In the genomic region with DNA sequence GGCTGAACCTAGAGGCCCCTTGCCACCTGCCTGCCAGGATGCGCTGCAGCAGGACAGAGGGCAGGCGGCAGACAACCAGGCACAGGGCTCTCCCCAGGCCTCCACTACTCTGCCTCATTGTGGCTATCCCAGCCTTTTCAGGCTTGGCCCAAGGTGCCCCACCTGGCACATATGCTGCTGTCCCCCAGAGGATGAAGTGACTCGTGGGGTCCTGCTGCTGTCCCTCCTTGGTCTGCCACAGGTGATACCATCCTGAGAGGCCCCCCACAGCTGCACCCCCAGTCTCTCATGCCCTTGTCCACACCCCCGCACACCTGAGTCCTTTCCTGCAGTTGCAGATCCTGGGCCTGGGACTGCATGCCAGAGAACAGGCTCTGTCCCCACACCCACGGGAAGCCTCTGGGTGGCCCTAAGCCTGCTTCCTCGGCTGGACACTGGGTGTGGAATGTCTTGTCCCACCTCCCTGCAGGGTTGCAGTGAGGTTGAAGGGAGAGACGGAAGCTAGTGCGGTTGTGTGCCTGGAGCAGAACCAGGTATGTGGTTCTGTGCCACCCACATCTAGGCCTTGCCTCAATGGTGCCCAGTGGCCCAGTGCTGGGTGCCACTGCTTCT, we compare ENCODE assay signal across 28 cellular contexts. TPM values are rescaled to one million over a fixed set of nuclear protein-coding genes. Genes with fewer than 3 reads are reported as not detected.
DNase-seq lines count a peak whose midpoint lies in the region; ATAC-seq lines count a peak whose summit lies in the region.
"Had no signal": no experiment of that assay in that cellular context is flagged by ENCODE, and none has a peak within 500 bp of the region (broad histone marks: within the 10 kb centered on the region; RNA-seq: fewer than 3 reads in every experiment).

No MANE protein-coding gene starts in this region.

- H3K27me3 Mint-ChIP-seq in activated CD4-positive, alpha-beta T cell treated with anti-CD3 and anti-CD28 coated beads for 36 hours, result no peaks in the 10 kb centered on the region
- H3K27me3 Mint-ChIP-seq: CD4-positive, CD25-positive, alpha-beta regulatory T cell had no signal

- no peaks in the 10 kb centered on the region for H3K36me3 Mint-ChIP-seq in activated CD4-positive, alpha-beta T cell treated with anti-CD3 and anti-CD28 coated beads for 36 hours (ENCODE audit: low read depth)
- H3K36me3 Mint-ChIP-seq: CD4-positive, CD25-positive, alpha-beta regulatory T cell had no signal

- no peaks in the 10 kb centered on the region for H3K27me3 ChIP-seq in mesendoderm (ENCODE audit: insufficient read depth, low read length, poor library complexity)
- H3K27me3 ChIP-seq: MG63, upper lobe of left lung had no signal

- H3K56ac ChIP-seq in mesendoderm (ENCODE audit: low read length), result no peak overlapping the region

- H3K4me2 ChIP-seq in mesendoderm (ENCODE audit: low read length), result no peak overlapping the region
- H3K4me2 ChIP-seq: SK-N-SH, smooth muscle cell had no signal

- DNase-seq in activated CD4-positive, alpha-beta T cell treated with anti-CD3 and anti-CD28 coated beads for 36 hours, result peak; percentile 6
- no peak for DNase-seq in activated CD4-positive, alpha-beta T cell treated with anti-CD3 and anti-CD28 coated beads, Interleukin-2, amount 50 U/mL, for 48 hours
- DNase-seq in stimulated activated CD4-positive, alpha-beta T cell treated with anti-CD3 and anti-CD28 coated beads, Interleukin-1b, Interleukin-23, amount 100 ng/mL, for 48 hours, result peak; percentile 1
- no peak for DNase-seq in stimulated activated CD4-positive, alpha-beta T cell treated with anti-CD3 and anti-CD28 coated beads, Interleukin-4, amount 100 ng/mL, for 4 hours
- DNase-seq in posterior vena cava (ENCODE audit: low spot score) (peak; percentile 71), DMS79 treated with DMSO at 0.1 percent for 48 hours (lab: John Stamatoyannopoulos, UW) (no peak), mesendoderm (no peak), NCI-H1048 (lab: John Stamatoyannopoulos, UW) (no peak)
- DNase-seq: activated CD4-positive, alpha-beta T cell treated with anti-CD3 and anti-CD28 coated beads for 1 hour; activated CD8-positive, alpha-beta memory T cell treated with anti-CD3 and anti-CD28 coated beads for 24 hours; activated naive CD4-positive, alpha-beta T cell treated with Interleukin-2 at 50 U/mL for 16 hours; activated T-cell treated with anti-CD3 and anti-CD28 coated beads, Interleukin-2, amount 50 U/mL, for 48 hours; CD4-positive, CD25-positive, alpha-beta regulatory T cell; cortex of kidney; H9; KG1; MG63; NCI-H1417; NCI-H2029 treated with DMSO at 0.1 percent for 48 hours; NCI-H226; NCI-H774; SK-N-SH had no signal

- POLR2A ChIA-PET in activated CD4-positive, alpha-beta T cell treated with anti-CD3 and anti-CD28 coated beads for 36 hours (lab: Charles Lee), result no interaction called here

- no peak overlapping the region for H3K4me3 Mint-ChIP-seq in activated CD4-positive, alpha-beta T cell treated with anti-CD3 and anti-CD28 coated beads for 36 hours
- H3K4me3 Mint-ChIP-seq: CD4-positive, CD25-positive, alpha-beta regulatory T cell; H9; T-helper 17 cell had no signal

- no peak overlapping the region for H2BK5ac ChIP-seq in mesendoderm (ENCODE audit: low read length)

- H2BK120ac ChIP-seq in mesendoderm (ENCODE audit: low read depth, low read length), result no peak overlapping the region

- no peak overlapping the region for H2AK5ac ChIP-seq in mesendoderm (ENCODE audit: low read length)

- H3K4ac ChIP-seq in mesendoderm (ENCODE audit: low read depth, low read length), result no peak overlapping the region

- no peak overlapping the region for H4K8ac ChIP-seq in mesendoderm (ENCODE audit: low read depth, low read length)

- H3K27ac ChIP-seq in mesendoderm (ENCODE audit: low read depth, low read length), result no peak overlapping the region
- H3K27ac ChIP-seq: 22Rv1, RWPE1, upper lobe of left lung had no signal

- H3K9ac ChIP-seq in mesendoderm (ENCODE audit: low read length), result no peak overlapping the region
- H3K9ac ChIP-seq: SK-N-SH had no signal

- no peaks in the 10 kb centered on the region for H3K36me3 ChIP-seq in mesendoderm (ENCODE audit: control insufficient read depth, insufficient read depth, low read length)
- H3K36me3 ChIP-seq: MG63, upper lobe of left lung had no signal

- CTCF ChIA-PET in activated CD4-positive, alpha-beta T cell treated with anti-CD3 and anti-CD28 coated beads for 36 hours (lab: Charles Lee), result interaction anchor here (0.9 to 3.6 kb wide), 2 partner anchors 8 to 9 kb away, joined by 4 to 17 read pairs; no protein-coding TSS in a partner anchor

- no peak overlapping the region for H3K4me3 ChIP-seq in mesendoderm (ENCODE audit: low read length)
- H3K4me3 ChIP-seq: MG63, smooth muscle cell, upper lobe of left lung had no signal

- no peaks in the 10 kb centered on the region for H3K9me3 Mint-ChIP-seq in activated CD4-positive, alpha-beta T cell treated with anti-CD3 and anti-CD28 coated beads for 36 hours (ENCODE audit: low read depth)
- H3K9me3 Mint-ChIP-seq: CD4-positive, CD25-positive, alpha-beta regulatory T cell; H9 had no signal

- no peak overlapping the region for H3K18ac ChIP-seq in mesendoderm (ENCODE audit: low read length)

- no CpG with 5 or more reads among the region's 8 CpGs for WGBS in mesendoderm (ENCODE audit: extremely low coverage, insufficient coverage, low lambda C conversion rate)

- no peak overlapping the region for H3K23ac ChIP-seq in mesendoderm (ENCODE audit: low read length)

- H3K79me2 ChIP-seq in mesendoderm (ENCODE audit: control insufficient read depth, insufficient read depth, low read length), result no peaks in the 10 kb centered on the region

- H3K4me1 Mint-ChIP-seq in activated CD4-positive, alpha-beta T cell treated with anti-CD3 and anti-CD28 coated beads for 36 hours, result no peaks in the 10 kb centered on the region
- H3K4me1 Mint-ChIP-seq: CD4-positive, CD25-positive, alpha-beta regulatory T cell; T-helper 17 cell had no signal

- intact Hi-C loops in activated CD4-positive, alpha-beta T cell treated with anti-CD3 and anti-CD28 coated beads for 36 hours (cut with DNase I, micrococcal nuclease), result no loop called here
- intact Hi-C loops in posterior vena cava (cut with DNase I), result no loop called here

- no peak overlapping the region for H4K5ac ChIP-seq in mesendoderm (ENCODE audit: low read length)

- H3K79me1 ChIP-seq in mesendoderm (ENCODE audit: low read length), result no peaks in the 10 kb centered on the region

- no peak overlapping the region for H2BK15ac ChIP-seq in mesendoderm (replicated peaks; ENCODE audit: low read depth)

- ATAC-seq in activated CD4-positive, alpha-beta T cell treated with anti-CD3 and anti-CD28 coated beads for 36 hours, result no peak
- ATAC-seq: T-helper 17 cell had no signal

- no peaks in the 10 kb centered on the region for H3K4me1 ChIP-seq in mesendoderm (ENCODE audit: control insufficient read depth, low read depth, low read length)
- H3K4me1 ChIP-seq: upper lobe of left lung had no signal

- no peak overlapping the region for H3K27ac Mint-ChIP-seq in activated CD4-positive, alpha-beta T cell treated with anti-CD3 and anti-CD28 coated beads for 36 hours
- H3K27ac Mint-ChIP-seq: T-helper 17 cell had no signal

RNA-seq across cellular contexts. Expression of gene RASGEF1A, which starts 55.3 kb away (rescaled TPM):
- total RNA-seq in activated CD4-positive, alpha-beta T cell treated with anti-CD3 and anti-CD28 coated beads for 36 hours, result under 1 TPM; 0.44 to 0.64 TPM
- 1 to 10 TPM in 1 of 2 donors, under 1 TPM in 1; 0.81 to 1.1 TPM for total RNA-seq in posterior vena cava
- 6.9 TPM for polyA plus RNA-seq in mesendoderm (2013, experiment 1 of 2)
- polyA plus RNA-seq in mesendoderm (2013, experiment 2 of 2), result 7.5 TPM
- total RNA-seq: HT1080 had no signal
- polyA plus RNA-seq: SK-N-SH had no signal

Comparison
In these comparisons a context has a peak if more than half of its experiments do, and no peak if none do; other contexts are left out.
1. DNase-seq: peak in activated CD4-positive, alpha-beta T cell treated with anti-CD3 and anti-CD28 coated beads for 36 hours (single experiment), stimulated activated CD4-positive, alpha-beta T cell treated with anti-CD3 and anti-CD28 coated beads, Interleukin-1b, Interleukin-23, amount 100 ng/mL, for 48 hours (single experiment) and posterior vena cava (single experiment); none in activated CD4-positive, alpha-beta T cell treated with anti-CD3 and anti-CD28 coated beads, Interleukin-2, amount 50 U/mL, for 48 hours (0 of 2), stimulated activated CD4-positive, alpha-beta T cell treated with anti-CD3 and anti-CD28 coated beads, Interleukin-4, amount 100 ng/mL, for 4 hours (0 of 2), DMS79 treated with DMSO at 0.1 percent for 48 hours (single experiment), mesendoderm (single experiment) and NCI-H1048 (single experiment).